In the genomic region with DNA sequence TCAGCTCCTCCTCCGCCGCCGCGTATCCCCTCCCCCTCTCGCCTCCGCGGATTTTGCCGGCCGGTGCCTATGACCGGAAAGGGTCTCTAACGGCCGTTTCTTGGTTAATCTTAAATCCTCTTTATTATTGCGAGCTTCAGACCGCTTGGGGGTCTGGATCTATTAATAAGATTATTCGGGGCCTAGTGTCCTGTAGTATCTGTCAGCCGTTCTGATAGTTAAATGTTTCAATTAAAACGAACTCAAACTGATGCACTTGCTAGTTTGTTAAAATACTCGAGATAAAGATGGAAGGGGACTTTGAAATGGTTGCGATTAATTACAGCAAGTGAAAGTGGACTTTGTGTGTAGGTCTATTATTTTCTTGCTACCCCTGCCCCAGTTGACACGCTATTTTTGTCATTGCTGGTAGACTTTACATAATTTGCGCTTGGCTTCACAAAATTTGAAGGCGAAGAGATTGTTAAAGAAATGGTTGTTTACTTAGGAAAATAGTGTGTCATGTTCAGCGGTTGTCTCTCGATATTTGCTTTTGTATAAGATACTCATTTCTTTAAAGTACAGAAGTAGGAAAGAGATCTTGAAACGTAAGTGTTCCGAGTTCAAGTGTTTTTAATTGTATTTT, we compare ENCODE assay signal across 1 cellular context.
TF ChIP-seq lines count a peak whose summit lies in the region.

No MANE protein-coding gene starts in this region.

TF ChIP-seq in WTC11, 78 proteins besides CTCF, POLR2A, EP300 and RAD21 (continued from another document):
- TF ChIP-seq AR (CRISPR knock-in tag; IDR thresholded peaks at IDR 0.05) (no peak), NFATC4 (CRISPR knock-in tag; IDR thresholded peaks at IDR 0.05) (no peak), FOXK1 (CRISPR knock-in tag; IDR thresholded peaks at IDR 0.05) (no peak), NFE2L1 (CRISPR knock-in tag; IDR thresholded peaks at IDR 0.05) (no peak), KAT7 (CRISPR knock-in tag; IDR thresholded peaks at IDR 0.05; ENCODE audit: borderline replicate concordance) (no peak), GABPB1 (CRISPR knock-in tag; IDR thresholded peaks at IDR 0.05) (no peak), FOXP1 (CRISPR knock-in tag; IDR thresholded peaks at IDR 0.05; ENCODE audit: borderline replicate concordance) (no peak), FOXJ3 (CRISPR knock-in tag; IDR thresholded peaks at IDR 0.05; ENCODE audit: borderline replicate concordance) (no peak), MXD4 (CRISPR knock-in tag; IDR thresholded peaks at IDR 0.05; ENCODE audit: borderline replicate concordance) (no peak), ZSCAN18 (CRISPR knock-in tag; IDR thresholded peaks at IDR 0.05) (no peak), OVOL2 (CRISPR knock-in tag; IDR thresholded peaks at IDR 0.05; ENCODE audit: borderline replicate concordance) (no peak), ATF1 (CRISPR knock-in tag; IDR thresholded peaks at IDR 0.05) (no peak)
- TF ChIP-seq, protein P1, sequence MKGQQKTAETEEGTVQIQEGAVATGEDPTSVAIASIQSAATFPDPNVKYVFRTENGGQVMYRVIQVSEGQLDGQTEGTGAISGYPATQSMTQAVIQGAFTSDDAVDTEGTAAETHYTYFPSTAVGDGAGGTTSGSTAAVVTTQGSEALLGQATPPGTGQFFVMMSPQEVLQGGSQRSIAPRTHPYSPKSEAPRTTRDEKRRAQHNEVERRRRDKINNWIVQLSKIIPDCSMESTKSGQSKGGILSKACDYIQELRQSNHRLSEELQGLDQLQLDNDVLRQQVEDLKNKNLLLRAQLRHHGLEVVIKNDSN (CRISPR knock-in tag; IDR thresholded peaks at IDR 0.05) = no peak
- TF ChIP-seq, protein P2, sequence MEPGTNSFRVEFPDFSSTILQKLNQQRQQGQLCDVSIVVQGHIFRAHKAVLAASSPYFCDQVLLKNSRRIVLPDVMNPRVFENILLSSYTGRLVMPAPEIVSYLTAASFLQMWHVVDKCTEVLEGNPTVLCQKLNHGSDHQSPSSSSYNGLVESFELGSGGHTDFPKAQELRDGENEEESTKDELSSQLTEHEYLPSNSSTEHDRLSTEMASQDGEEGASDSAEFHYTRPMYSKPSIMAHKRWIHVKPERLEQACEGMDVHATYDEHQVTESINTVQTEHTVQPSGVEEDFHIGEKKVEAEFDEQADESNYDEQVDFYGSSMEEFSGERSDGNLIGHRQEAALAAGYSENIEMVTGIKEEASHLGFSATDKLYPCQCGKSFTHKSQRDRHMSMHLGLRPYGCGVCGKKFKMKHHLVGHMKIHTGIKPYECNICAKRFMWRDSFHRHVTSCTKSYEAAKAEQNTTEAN (CRISPR knock-in tag; IDR thresholded peaks at IDR 0.05) = no peak
TF ChIP-seq in WTC11: peak in this region for 0.
